ENCODE assay signal across 14 cellular contexts in the genomic region with DNA sequence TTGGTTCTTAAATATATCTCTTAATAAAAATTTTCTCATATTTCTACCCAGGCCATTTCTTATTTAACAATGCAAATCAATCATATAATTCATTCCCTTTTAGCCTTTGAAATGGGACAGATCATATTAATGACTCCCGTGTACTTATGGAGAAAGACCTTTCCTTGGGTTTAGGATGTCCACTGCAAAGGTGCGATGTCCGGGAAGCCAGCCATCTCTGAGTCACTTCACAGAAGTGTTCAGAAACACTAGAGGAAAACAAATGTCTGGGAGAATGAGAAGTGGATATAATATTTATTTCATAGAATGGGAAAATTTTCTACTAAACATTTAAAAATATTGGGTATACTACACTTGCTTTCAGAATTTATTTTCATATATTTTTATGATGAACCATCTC. TPM values are rescaled to one million over a fixed set of nuclear protein-coding genes. Genes with fewer than 3 reads are reported as not detected.
DNase-seq lines count a peak whose midpoint lies in the region; ATAC-seq and TF ChIP-seq lines count a peak whose summit lies in the region.
"Had no signal": no experiment of that assay in that cellular context is flagged by ENCODE, and none has a peak within 500 bp of the region (broad histone marks: within the 10 kb centered on the region; RNA-seq: fewer than 3 reads in every experiment).

No MANE protein-coding gene starts in this region.

- H3K27ac Mint-ChIP-seq in nephron progenitor cell, result peak overlapping the region; percentile 22
- H3K27ac Mint-ChIP-seq: CD4-positive, alpha-beta memory T cell; H9 had no signal

- no peak overlapping the region for H3K9ac ChIP-seq in GM23248

- H3K27ac ChIP-seq in GM23248 (no peak overlapping the region), esophagus muscularis mucosa (replicated peaks in 1 of 4) (peak overlapping the region in 1 of 4 donors; percentile 4)
- H3K27ac ChIP-seq: A549, C4-2B had no signal

- no peak for TF ChIP-seq CTCF in esophagus muscularis mucosa (IDR thresholded peaks at IDR 0.05)
- TF ChIP-seq CTCF in nephron progenitor cell (IDR thresholded peaks at IDR 0.05), result no peak
- no peak for TF ChIP-seq CTCF in omental fat pad (IDR thresholded peaks at IDR 0.05)

- H3K36me3 ChIP-seq in GM23248 (ENCODE audit: low read depth) (peaks cover 2% of the 10 kb centered on the region; the same call in 1 of the 2 replicates), esophagus muscularis mucosa (peaks cover 0 to 6% (median 3%) of the 10 kb centered on the region in 4 donors)

- no peaks in the 10 kb centered on the region for H3K79me2 ChIP-seq in GM23248 (ENCODE audit: insufficient read depth)

- TF ChIP-seq POLR2A in esophagus muscularis mucosa (IDR thresholded peaks at IDR 0.05; ENCODE audit: low read depth), result no peak

- H3F3A ChIP-seq in GM23248 (ENCODE audit: insufficient read depth), result no peaks in the 10 kb centered on the region

- TF ChIP-seq EP300 in esophagus muscularis mucosa (IDR thresholded peaks at IDR 0.05), result peak; percentile 44

- intact Hi-C loops in esophagus muscularis mucosa (cut with DNase I), result no loop called here

- H3K9me3 Mint-ChIP-seq in nephron progenitor cell, result peaks cover 16% of the 10 kb centered on the region

- H3K4me3 Mint-ChIP-seq in nephron progenitor cell, result no peak overlapping the region
- H3K4me3 Mint-ChIP-seq: CD4-positive, alpha-beta memory T cell; H9 had no signal

- no peak overlapping the region for H3K4me2 ChIP-seq in GM23248 (ENCODE audit: unreplicated experiment)
- H3K4me2 ChIP-seq: A549 had no signal

- in situ Hi-C loops in GM23248 (cut with MboI), result no loop called here

- no peaks in the 10 kb centered on the region for H4K20me1 ChIP-seq in GM23248 (ENCODE audit: insufficient read depth)

- no peaks in the 10 kb centered on the region for H3K4me1 ChIP-seq in GM23248 (ENCODE audit: insufficient read depth)
- peaks cover 0 to 29% (median 5%) of the 10 kb centered on the region in 4 donors for H3K4me1 ChIP-seq in esophagus muscularis mucosa
- H3K4me1 ChIP-seq: A549, BE2C had no signal

- DNase-seq in EH (ENCODE audit: low read depth) (peak; percentile 9), GM23248 (peak; percentile 9), esophagus muscularis mucosa (ENCODE audit: extremely low spot score) (no peak), nephron progenitor cell (no peak), omental fat pad (ENCODE audit: low spot score) (no peak), foreskin melanocyte (no peak)
- DNase-seq: BE2C; CD4-positive, alpha-beta memory T cell; DMS79; EL; GOT3; H9 had no signal

- no peak for ATAC-seq in omental fat pad (ENCODE audit: low FRiP score)
- ATAC-seq: A549 had no signal

- no peaks in the 10 kb centered on the region for H3K4me1 Mint-ChIP-seq in nephron progenitor cell
- H3K4me1 Mint-ChIP-seq: CD4-positive, alpha-beta memory T cell; H9 had no signal

- H3K9me3 ChIP-seq in GM23248 (ENCODE audit: low read depth), result no peaks in the 10 kb centered on the region
- H3K9me3 ChIP-seq in esophagus muscularis mucosa, result no peaks in the 10 kb centered on the region
- H3K9me3 ChIP-seq: A549, BE2C had no signal

- WGBS in GM23248 (ENCODE audit: low coverage in 1 of 2, low lambda C conversion rate in 2 of 2, missing lambda C conversion rate in 2 of 2), 2 experiments, result 94 to 96% methylated on average over 3 of the region's 3 CpGs
- WGBS in esophagus muscularis mucosa, result 57% methylated on average over 3 of the region's 3 CpGs

- H3K4me3 ChIP-seq in GM23248 (no peak overlapping the region), esophagus muscularis mucosa (no peak overlapping the region)
- H3K4me3 ChIP-seq: A549 had no signal

- no peak overlapping the region for H2AFZ ChIP-seq in GM23248

- no peaks in the 10 kb centered on the region for H3K27me3 Mint-ChIP-seq in nephron progenitor cell (ENCODE audit: low read depth, poor library complexity)

- H3K27me3 ChIP-seq in GM23248 (replicated peaks; ENCODE audit: insufficient read depth) (no peaks in the 10 kb centered on the region), esophagus muscularis mucosa (no peaks in the 10 kb centered on the region)
- H3K27me3 ChIP-seq: BE2C had no signal

- peaks cover 68% of the 10 kb centered on the region for H3K36me3 Mint-ChIP-seq in nephron progenitor cell (ENCODE audit: low read depth)
- H3K36me3 Mint-ChIP-seq: CD4-positive, alpha-beta memory T cell had no signal

- no peaks in the 10 kb centered on the region for H3K9me2 ChIP-seq in GM23248 (ENCODE audit: insufficient read depth)

RNA-seq across cellular contexts. Expression of a gene that starts 15.3 kb away (rescaled TPM):
- total RNA-seq in GM23248 (2014; rRNA removed; shearing (Covaris generic)), result 4.4 and 5.2 TPM in 2 replicates
- 1.6 and 2.3 TPM in 2 replicates for polyA plus RNA-seq in GM23248 (2016; fragmentation: Nextera tagmentation; extraction: Ambion mirVana)
- total RNA-seq in esophagus muscularis mucosa, result 1 to 10 TPM; 5.9 to 8.7 (median 7.1) TPM
- total RNA-seq in omental fat pad, result 10 to 100 TPM in 2 of 4 donors, 1 to 10 TPM in 2; 5.8 to 19.3 (median 8.3) TPM
- total RNA-seq: CD4-positive, alpha-beta memory T cell had no signal

Comparison
In these comparisons a context has a peak if more than half of its experiments do, and no peak if none do; other contexts are left out.
1. DNase-seq: peak in EH (single experiment) and GM23248 (single experiment); none in esophagus muscularis mucosa (single experiment), nephron progenitor cell (single experiment), omental fat pad (single experiment) and foreskin melanocyte (single experiment).